Comparison of ENCODE assay signal across 9 cellular contexts in the genomic region with DNA sequence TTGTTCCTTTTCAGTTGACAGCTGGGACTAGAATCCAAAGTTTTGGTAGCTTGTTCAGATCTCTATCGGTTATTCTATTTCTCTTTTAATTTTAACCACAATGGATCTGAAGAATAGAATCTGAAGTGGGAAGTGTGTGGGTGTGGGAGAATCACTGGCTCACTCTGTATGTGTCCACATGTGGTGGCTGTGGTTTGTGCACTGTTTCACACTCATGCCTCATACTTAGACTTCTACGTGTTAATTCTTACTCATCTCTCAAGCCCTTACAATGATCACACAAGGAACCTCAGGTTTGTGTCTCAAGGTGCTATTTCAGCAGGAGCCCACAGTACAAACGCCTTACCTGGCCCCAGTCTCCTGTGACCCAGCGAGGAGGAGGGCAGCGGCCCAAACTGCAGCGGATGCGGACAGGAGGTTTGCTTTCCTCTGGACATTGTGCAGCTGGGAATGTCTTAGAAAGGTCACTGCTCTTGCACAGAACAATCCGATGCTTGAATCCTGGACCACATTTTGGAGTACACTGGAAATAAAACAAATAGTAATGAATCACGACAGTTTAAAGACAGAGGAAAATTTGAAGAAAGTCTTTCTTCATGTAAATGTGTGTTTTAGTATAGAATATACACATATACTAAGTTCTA.
DNase-seq lines count a peak whose midpoint lies in the region; ATAC-seq and TF ChIP-seq lines count a peak whose summit lies in the region.
"Had no signal": no experiment of that assay in that cellular context is flagged by ENCODE, and none has a peak within 500 bp of the region (broad histone marks: within the 10 kb centered on the region; RNA-seq: fewer than 3 reads in every experiment).

No MANE protein-coding gene starts in this region.

- intact Hi-C loops in right lobe of liver (cut with DNase I), result no loop called here

- 66% methylated on average over 9 of the region's 9 CpGs for WGBS in right lobe of liver (ENCODE audit: insufficient coverage, low coverage, low lambda C conversion rate, missing lambda C conversion rate)

- DNase-seq in stimulated activated CD8-positive, alpha-beta memory T cell treated with anti-CD3 and anti-CD28 coated beads, Interleukin-12 subunit alpha, Interleukin-12 subunit beta, amount 100 ng/mL, for 24 hours (ENCODE audit: extremely low read depth), result peak; percentile 38
- no peak for DNase-seq in right lobe of liver
- no peak for DNase-seq in SHP77 (lab: John Stamatoyannopoulos, UW)
- DNase-seq in NCI-H1417 (lab: John Stamatoyannopoulos, UW), result no peak
- no peak for DNase-seq in A172 (ENCODE audit: low spot score)
- DNase-seq: upper lobe of left lung had no signal

- peaks cover 7% of the 10 kb centered on the region for H3K27me3 Mint-ChIP-seq in activated T-helper 17 cell treated with anti-CD3 and anti-CD28 coated beads, Interleukin-2, amount 50 U/mL, for 72 hours

- H3K27ac ChIP-seq in right lobe of liver, result no peak overlapping the region
- H3K27ac ChIP-seq: upper lobe of left lung had no signal

- no peaks in the 10 kb centered on the region for H3K36me3 Mint-ChIP-seq in activated T-helper 17 cell treated with anti-CD3 and anti-CD28 coated beads, Interleukin-2, amount 50 U/mL, for 72 hours (ENCODE audit: low read depth)

- H3K4me1 ChIP-seq in right lobe of liver, result no peaks in the 10 kb centered on the region
- H3K4me1 ChIP-seq: upper lobe of left lung had no signal

- ATAC-seq in GM19043 (IDR thresholded peaks at IDR 0.05; ENCODE audit: low read depth, unreplicated experiment) (peak; percentile 99), HG03039 (IDR thresholded peaks at IDR 0.05; ENCODE audit: unreplicated experiment) (peak; percentile 94), right lobe of liver (no peak)
- peak; percentile 100 for ATAC-seq in activated T-helper 17 cell treated with anti-CD3 and anti-CD28 coated beads, Interleukin-2, amount 50 U/mL, for 72 hours (replicated peaks)

- H3K36me3 ChIP-seq in right lobe of liver, result no peaks in the 10 kb centered on the region

- H3K4me1 Mint-ChIP-seq in activated T-helper 17 cell treated with anti-CD3 and anti-CD28 coated beads, Interleukin-2, amount 50 U/mL, for 72 hours, result peaks cover 4% of the 10 kb centered on the region

- no peaks in the 10 kb centered on the region for H3K9me3 Mint-ChIP-seq in activated T-helper 17 cell treated with anti-CD3 and anti-CD28 coated beads, Interleukin-2, amount 50 U/mL, for 72 hours

- no peak for TF ChIP-seq CTCF in right lobe of liver (IDR thresholded peaks at IDR 0.05)

- peak overlapping the region; percentile 73 for H3K27ac Mint-ChIP-seq in activated T-helper 17 cell treated with anti-CD3 and anti-CD28 coated beads, Interleukin-2, amount 50 U/mL, for 72 hours

- H3K9me3 ChIP-seq in right lobe of liver, result no peaks in the 10 kb centered on the region
- H3K9me3 ChIP-seq: upper lobe of left lung had no signal

- H3K4me3 Mint-ChIP-seq in activated T-helper 17 cell treated with anti-CD3 and anti-CD28 coated beads, Interleukin-2, amount 50 U/mL, for 72 hours, result peak overlapping the region; percentile 16

- H3K4me3 ChIP-seq in right lobe of liver, result no peak overlapping the region
- H3K4me3 ChIP-seq: upper lobe of left lung had no signal

- no peak for TF ChIP-seq POLR2A in right lobe of liver (IDR thresholded peaks at IDR 0.05)

- H3K27me3 ChIP-seq in right lobe of liver, result no peaks in the 10 kb centered on the region
- H3K27me3 ChIP-seq: upper lobe of left lung had no signal

Comparison
In these comparisons a context has a peak if more than half of its experiments do, and no peak if none do; other contexts are left out.
1. ATAC-seq: peak in GM19043 (single experiment), HG03039 (single experiment) and activated T-helper 17 cell treated with anti-CD3 and anti-CD28 coated beads, Interleukin-2, amount 50 U/mL, for 72 hours (single experiment); none in right lobe of liver (0 of 4).